Comparison of ENCODE assay signal across 8 cellular contexts in genomic region chr16:30526823-30527634, GRCh38. TPM values are rescaled to one million over a fixed set of nuclear protein-coding genes. Genes with fewer than 3 reads are reported as not detected.
DNase-seq lines count a peak whose midpoint lies in the region; ATAC-seq and TF ChIP-seq lines count a peak whose summit lies in the region.

No MANE protein-coding gene starts in this region.

- H3K9ac ChIP-seq in ES-I3 (ENCODE audit: low read depth, low read length): peak overlapping the region; percentile 100

- no peak for TF ChIP-seq CTCF in RWPE1 (conservative IDR thresholded peaks at IDR 0.05; ENCODE audit: low read depth)

- peak; percentile 92 to 94 for ATAC-seq in natural killer cell treated with Interleukin-12 subunit alpha and Interleukin-12 subunit beta and Interleukin-15 and Interleukin-18, amount 100 ng/mL, for 72 hours

- peak overlapping the region; percentile 81 for H3K4me3 Mint-ChIP-seq in natural killer cell treated with Interleukin-12 subunit alpha and Interleukin-12 subunit beta and Interleukin-15 and Interleukin-18, amount 100 ng/mL, for 72 hours

- H3K4me1 ChIP-seq in ES-I3 (ENCODE audit: insufficient read depth, low read length): peaks cover 5% of the 10 kb centered on the region

- H3K27me3 Mint-ChIP-seq in natural killer cell treated with Interleukin-12 subunit alpha and Interleukin-12 subunit beta and Interleukin-15 and Interleukin-18, amount 100 ng/mL, for 72 hours: no peaks in the 10 kb centered on the region

- peaks cover 6% of the 10 kb centered on the region for H3K36me3 Mint-ChIP-seq in natural killer cell treated with Interleukin-12 subunit alpha and Interleukin-12 subunit beta and Interleukin-15 and Interleukin-18, amount 100 ng/mL, for 72 hours

- H3K9me3 Mint-ChIP-seq in natural killer cell treated with Interleukin-12 subunit alpha and Interleukin-12 subunit beta and Interleukin-15 and Interleukin-18, amount 100 ng/mL, for 72 hours: no peaks in the 10 kb centered on the region

- peak overlapping the region; percentile 97 for H3K27ac ChIP-seq in RWPE1

- CTCF ChIA-PET in RWPE1 (lab: Yijun Ruan, JAX): interaction anchor here (0.6 to 1.4 kb wide), 3 partner anchors 9 to 131 kb away, joined by 3 to 8 read pairs (median 4); partner anchors contain the start of gene FBRS

- POLR2A ChIA-PET in RWPE1 (lab: Yijun Ruan, JAX; ENCODE audit: low non-redundant PET): interaction anchor here (0.5 to 1.2 kb wide), 5 partner anchors 9 to 118 kb away, joined by 3 to 9 read pairs (median 4); partner anchors contain the start of gene DCTPP1

- 0 out of 2 replicates have a peak, but pooled peaks cover 3% of the 10 kb centered on the region for H3K36me3 ChIP-seq in ES-I3 (ENCODE audit: insufficient read depth, low read length)

- no peaks in the 10 kb centered on the region for H3K9me3 ChIP-seq in ES-I3 (ENCODE audit: control insufficient read depth, insufficient read depth, low read length)

- peak overlapping the region; percentile 79 to 91 for H3K27ac Mint-ChIP-seq in natural killer cell treated with Interleukin-12 subunit alpha and Interleukin-12 subunit beta and Interleukin-15 and Interleukin-18, amount 100 ng/mL, for 72 hours

- peaks cover 19 to 34% of the 10 kb centered on the region in 2 donors for H3K4me1 Mint-ChIP-seq in natural killer cell treated with Interleukin-12 subunit alpha and Interleukin-12 subunit beta and Interleukin-15 and Interleukin-18, amount 100 ng/mL, for 72 hours (ENCODE audit: low read depth in 2 of 2)

- DNase-seq in H4 (ENCODE audit: low spot score) (peak; percentile 96), LoVo (ENCODE audit: low spot score) (peak; percentile 98), RWPE1 (ENCODE audit: low spot score) (peak; percentile 98), fibroblast of peridontal ligament (ENCODE audit: extremely low read depth) (peak; percentile 94)
- DNase-seq in activated T-helper 9 cell treated with anti-CD3 and anti-CD28 coated beads, Interleukin-2, amount 50 U/mL, for 16 hours (ENCODE audit: low read depth): peak; percentile 91
- peak; percentile 99 for DNase-seq in natural killer cell treated with Interleukin-12 subunit alpha and Interleukin-12 subunit beta and Interleukin-15 and Interleukin-18, amount 100 ng/mL, for 72 hours (ENCODE audit: low spot score)
- peak; percentile 94 for DNase-seq in stimulated activated naive CD4-positive, alpha-beta T cell treated with Interleukin-2 at 50 U/mL for 16 hours (lab: John Stamatoyannopoulos, UW)

RNA-seq across cellular contexts. Expression of gene ZNF768, which starts 0.7 kb away (rescaled TPM):
- 22.7 and 29.2 TPM in 2 replicates for total RNA-seq in H4 (2014; rRNA removed; shearing (Covaris generic))
- total RNA-seq in natural killer cell treated with Interleukin-12 subunit alpha and Interleukin-12 subunit beta and Interleukin-15 and Interleukin-18, amount 100 ng/mL, for 72 hours: 10 to 100 TPM; 10.4 to 11.8 TPM

RNA-seq across cellular contexts. Expression of gene ZNF747, which starts 7.6 kb away (rescaled TPM):
- 1.5 and 2.6 TPM in 2 replicates for total RNA-seq in H4 (2014; rRNA removed; shearing (Covaris generic))
- total RNA-seq in natural killer cell treated with Interleukin-12 subunit alpha and Interleukin-12 subunit beta and Interleukin-15 and Interleukin-18, amount 100 ng/mL, for 72 hours: 10 to 100 TPM in 1 of 2 donors, 1 to 10 TPM in 1; 8.7 to 10.3 TPM

RNA-seq across cellular contexts. Expression of gene ZNF764, which starts 31.1 kb away (rescaled TPM):
- 3.2 and 5.2 TPM in 2 replicates for total RNA-seq in H4 (2014; rRNA removed; shearing (Covaris generic))
- 10 to 100 TPM; 14.9 to 22.9 TPM for total RNA-seq in natural killer cell treated with Interleukin-12 subunit alpha and Interleukin-12 subunit beta and Interleukin-15 and Interleukin-18, amount 100 ng/mL, for 72 hours

RNA-seq across cellular contexts. Expression of gene ZNF688, which starts 44.5 kb away (rescaled TPM):
- total RNA-seq in H4 (2014; rRNA removed; shearing (Covaris generic)): 3.1 and 6.0 TPM in 2 replicates
- total RNA-seq in natural killer cell treated with Interleukin-12 subunit alpha and Interleukin-12 subunit beta and Interleukin-15 and Interleukin-18, amount 100 ng/mL, for 72 hours: 1 to 10 TPM; 8.3 to 8.9 TPM

RNA-seq across cellular contexts. Expression of gene ITGAL, which starts 54.5 kb away (rescaled TPM):
- not detected in 2 replicates for total RNA-seq in H4 (2014; rRNA removed; shearing (Covaris generic))
- 100 to 1,000 TPM; 648 to 717 TPM for total RNA-seq in natural killer cell treated with Interleukin-12 subunit alpha and Interleukin-12 subunit beta and Interleukin-15 and Interleukin-18, amount 100 ng/mL, for 72 hours

Comparison
In these comparisons a context has a peak if more than half of its experiments do, and no peak if none do; other contexts are left out.
1. Peak in every context shown above with its lines: DNase-seq, ATAC-seq and H3K27ac ChIP-seq.